ENCODE assay signal across 1 cellular context in the genomic region with DNA sequence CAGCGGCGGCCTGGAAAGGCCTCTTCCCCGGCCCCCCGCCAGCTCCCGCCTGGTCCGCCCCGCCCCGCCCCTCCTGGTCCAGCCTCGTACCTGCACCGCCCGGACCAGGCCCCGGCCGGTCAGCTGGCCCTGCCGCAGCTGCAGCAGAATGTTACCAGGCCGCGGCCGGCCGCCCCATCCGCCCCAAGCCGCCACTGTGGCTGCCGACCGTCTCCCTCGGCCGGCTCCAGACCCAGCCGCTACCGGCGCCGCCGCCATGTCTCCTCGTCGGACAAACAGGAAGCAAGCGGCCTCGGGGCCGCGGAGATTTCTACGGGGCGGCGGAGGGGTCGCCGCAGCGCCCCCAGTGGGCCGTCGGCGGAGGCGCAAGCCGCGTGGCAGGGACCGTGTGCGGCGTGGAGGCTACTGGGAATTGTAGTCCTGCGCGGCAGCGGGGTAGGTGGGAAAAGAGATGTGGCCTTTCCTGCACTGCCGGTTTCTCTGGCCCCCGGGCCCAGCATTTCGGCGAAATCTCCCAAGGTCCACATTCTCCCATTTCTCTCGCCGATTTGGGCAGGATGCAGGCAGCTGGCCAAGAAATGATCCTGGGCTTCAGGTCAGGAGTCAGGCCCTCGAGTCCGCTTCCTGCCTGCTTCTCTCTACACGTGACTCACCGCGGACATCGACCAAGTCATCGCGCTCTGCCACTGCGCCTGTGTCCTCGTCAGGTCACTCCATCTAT.
TF ChIP-seq lines count a peak whose summit lies in the region.

A gene with protein sequence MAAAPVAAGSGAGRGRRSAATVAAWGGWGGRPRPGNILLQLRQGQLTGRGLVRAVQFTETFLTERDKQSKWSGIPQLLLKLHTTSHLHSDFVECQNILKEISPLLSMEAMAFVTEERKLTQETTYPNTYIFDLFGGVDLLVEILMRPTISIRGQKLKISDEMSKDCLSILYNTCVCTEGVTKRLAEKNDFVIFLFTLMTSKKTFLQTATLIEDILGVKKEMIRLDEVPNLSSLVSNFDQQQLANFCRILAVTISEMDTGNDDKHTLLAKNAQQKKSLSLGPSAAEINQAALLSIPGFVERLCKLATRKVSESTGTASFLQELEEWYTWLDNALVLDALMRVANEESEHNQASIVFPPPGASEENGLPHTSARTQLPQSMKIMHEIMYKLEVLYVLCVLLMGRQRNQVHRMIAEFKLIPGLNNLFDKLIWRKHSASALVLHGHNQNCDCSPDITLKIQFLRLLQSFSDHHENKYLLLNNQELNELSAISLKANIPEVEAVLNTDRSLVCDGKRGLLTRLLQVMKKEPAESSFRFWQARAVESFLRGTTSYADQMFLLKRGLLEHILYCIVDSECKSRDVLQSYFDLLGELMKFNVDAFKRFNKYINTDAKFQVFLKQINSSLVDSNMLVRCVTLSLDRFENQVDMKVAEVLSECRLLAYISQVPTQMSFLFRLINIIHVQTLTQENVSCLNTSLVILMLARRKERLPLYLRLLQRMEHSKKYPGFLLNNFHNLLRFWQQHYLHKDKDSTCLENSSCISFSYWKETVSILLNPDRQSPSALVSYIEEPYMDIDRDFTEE (minus strand): TSS at position 284 of the 721 bp plus-strand sequence. CDS start 26 bp downstream, at position 258.

TF ChIP-seq in HepG2, 621 proteins besides CTCF, POLR2A, EP300 and RAD21 (continued from another document and continues in another):
- TF ChIP-seq PRDM4 (CRISPR knock-in tag; IDR thresholded peaks at IDR 0.05; ENCODE audit: borderline replicate concordance) (peak; percentile 64; the same call in 1 of the 2 replicates), ZNF382 (CRISPR knock-in tag; IDR thresholded peaks at IDR 0.05; ENCODE audit: borderline replicate concordance) (no peak), GMEB1 (CRISPR knock-in tag; IDR thresholded peaks at IDR 0.05; ENCODE audit: borderline replicate concordance) (peak; percentile 95), NFRKB (IDR thresholded peaks at IDR 0.05) (peak; percentile 41; the same call in 1 of the 2 replicates), PLRG1 (conservative IDR thresholded peaks at IDR 0.05) (no peak), ZNF646 (CRISPR knock-in tag; IDR thresholded peaks at IDR 0.05) (no peak; the same call in 1 of the 2 replicates), ZNF891 (CRISPR knock-in tag; IDR thresholded peaks at IDR 0.05) (peak; percentile 97), HOXA9 (CRISPR knock-in tag; IDR thresholded peaks at IDR 0.05; ENCODE audit: borderline replicate concordance) (0 out of 2 replicates have a peak, but pooled peaks have one; percentile 15), ZNF484 (CRISPR knock-in tag; IDR thresholded peaks at IDR 0.05; ENCODE audit: borderline replicate concordance, low read depth) (no peak; the same call in 1 of the 2 replicates), ZNF614 (CRISPR knock-in tag; IDR thresholded peaks at IDR 0.05; ENCODE audit: borderline replicate concordance) (peak; percentile 98), IRF9 (CRISPR knock-in tag; IDR thresholded peaks at IDR 0.05; ENCODE audit: borderline replicate concordance) (peak; percentile 97; the same call in 1 of the 2 replicates), TRIM24 (CRISPR knock-in tag; IDR thresholded peaks at IDR 0.05) (no peak), ZFP36L1 (CRISPR knock-in tag; IDR thresholded peaks at IDR 0.05) (peak; percentile 62; the same call in 1 of the 2 replicates), CBX2 (IDR thresholded peaks at IDR 0.05; ENCODE audit: low read depth, low read length) (no peak), CBX2 (CRISPR knock-in tag; IDR thresholded peaks at IDR 0.05; ENCODE audit: low read depth) (peak; percentile 91; the same call in 1 of the 2 replicates), AHR (CRISPR knock-in tag; IDR thresholded peaks at IDR 0.05) (peak; percentile 86), EHMT2 (IDR thresholded peaks at IDR 0.05; ENCODE audit: borderline replicate concordance, low read depth, low read length) (peak; percentile 55; the same call in 1 of the 2 replicates), RELA (CRISPR knock-in tag; IDR thresholded peaks at IDR 0.05) (peak; percentile 30; the same call in 1 of the 2 replicates), ZNF354B (CRISPR knock-in tag; IDR thresholded peaks at IDR 0.05) (peak; percentile 93), KDM1A (CRISPR knock-in tag; IDR thresholded peaks at IDR 0.05) (no peak), GLI4 (CRISPR knock-in tag; IDR thresholded peaks at IDR 0.05; ENCODE audit: borderline replicate concordance) (peak; percentile 98; the same call in 1 of the 2 replicates), SMYD3 (CRISPR knock-in tag; IDR thresholded peaks at IDR 0.05) (peak; percentile 99), TERF1 (CRISPR knock-in tag; IDR thresholded peaks at IDR 0.05) (no peak), ZNF713 (CRISPR knock-in tag; IDR thresholded peaks at IDR 0.05) (0 out of 2 replicates have a peak, but pooled peaks have one; percentile 84), KLF11 (CRISPR knock-in tag; IDR thresholded peaks at IDR 0.05) (peak; percentile 97), ZNF329 (CRISPR knock-in tag; IDR thresholded peaks at IDR 0.05; ENCODE audit: low read depth) (peak; percentile 1; the same call in 1 of the 2 replicates)
- TF ChIP-seq, protein P1, sequence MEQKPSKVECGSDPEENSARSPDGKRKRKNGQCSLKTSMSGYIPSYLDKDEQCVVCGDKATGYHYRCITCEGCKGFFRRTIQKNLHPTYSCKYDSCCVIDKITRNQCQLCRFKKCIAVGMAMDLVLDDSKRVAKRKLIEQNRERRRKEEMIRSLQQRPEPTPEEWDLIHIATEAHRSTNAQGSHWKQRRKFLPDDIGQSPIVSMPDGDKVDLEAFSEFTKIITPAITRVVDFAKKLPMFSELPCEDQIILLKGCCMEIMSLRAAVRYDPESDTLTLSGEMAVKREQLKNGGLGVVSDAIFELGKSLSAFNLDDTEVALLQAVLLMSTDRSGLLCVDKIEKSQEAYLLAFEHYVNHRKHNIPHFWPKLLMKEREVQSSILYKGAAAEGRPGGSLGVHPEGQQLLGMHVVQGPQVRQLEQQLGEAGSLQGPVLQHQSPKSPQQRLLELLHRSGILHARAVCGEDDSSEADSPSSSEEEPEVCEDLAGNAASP (CRISPR knock-in tag; IDR thresholded peaks at IDR 0.05; ENCODE audit: borderline replicate concordance) = no peak; the same call in 1 of the 2 replicates
- TF ChIP-seq, protein P2, sequence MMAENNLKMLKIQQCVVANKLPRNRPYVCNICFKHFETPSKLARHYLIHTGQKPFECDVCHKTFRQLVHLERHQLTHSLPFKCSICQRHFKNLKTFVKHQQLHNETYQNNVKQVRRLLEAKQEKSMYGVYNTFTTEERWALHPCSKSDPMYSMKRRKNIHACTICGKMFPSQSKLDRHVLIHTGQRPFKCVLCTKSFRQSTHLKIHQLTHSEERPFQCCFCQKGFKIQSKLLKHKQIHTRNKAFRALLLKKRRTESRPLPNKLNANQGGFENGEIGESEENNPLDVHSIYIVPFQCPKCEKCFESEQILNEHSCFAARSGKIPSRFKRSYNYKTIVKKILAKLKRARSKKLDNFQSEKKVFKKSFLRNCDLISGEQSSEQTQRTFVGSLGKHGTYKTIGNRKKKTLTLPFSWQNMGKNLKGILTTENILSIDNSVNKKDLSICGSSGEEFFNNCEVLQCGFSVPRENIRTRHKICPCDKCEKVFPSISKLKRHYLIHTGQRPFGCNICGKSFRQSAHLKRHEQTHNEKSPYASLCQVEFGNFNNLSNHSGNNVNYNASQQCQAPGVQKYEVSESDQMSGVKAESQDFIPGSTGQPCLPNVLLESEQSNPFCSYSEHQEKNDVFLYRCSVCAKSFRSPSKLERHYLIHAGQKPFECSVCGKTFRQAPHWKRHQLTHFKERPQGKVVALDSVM (CRISPR knock-in tag; IDR thresholded peaks at IDR 0.05) = peak; percentile 77
- TF ChIP-seq, protein P3, sequence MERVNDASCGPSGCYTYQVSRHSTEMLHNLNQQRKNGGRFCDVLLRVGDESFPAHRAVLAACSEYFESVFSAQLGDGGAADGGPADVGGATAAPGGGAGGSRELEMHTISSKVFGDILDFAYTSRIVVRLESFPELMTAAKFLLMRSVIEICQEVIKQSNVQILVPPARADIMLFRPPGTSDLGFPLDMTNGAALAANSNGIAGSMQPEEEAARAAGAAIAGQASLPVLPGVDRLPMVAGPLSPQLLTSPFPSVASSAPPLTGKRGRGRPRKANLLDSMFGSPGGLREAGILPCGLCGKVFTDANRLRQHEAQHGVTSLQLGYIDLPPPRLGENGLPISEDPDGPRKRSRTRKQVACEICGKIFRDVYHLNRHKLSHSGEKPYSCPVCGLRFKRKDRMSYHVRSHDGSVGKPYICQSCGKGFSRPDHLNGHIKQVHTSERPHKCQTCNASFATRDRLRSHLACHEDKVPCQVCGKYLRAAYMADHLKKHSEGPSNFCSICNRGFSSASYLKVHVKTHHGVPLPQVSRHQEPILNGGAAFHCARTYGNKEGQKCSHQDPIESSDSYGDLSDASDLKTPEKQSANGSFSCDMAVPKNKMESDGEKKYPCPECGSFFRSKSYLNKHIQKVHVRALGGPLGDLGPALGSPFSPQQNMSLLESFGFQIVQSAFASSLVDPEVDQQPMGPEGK (CRISPR knock-in tag; IDR thresholded peaks at IDR 0.05) = peak; percentile 69
